In the genomic region with DNA sequence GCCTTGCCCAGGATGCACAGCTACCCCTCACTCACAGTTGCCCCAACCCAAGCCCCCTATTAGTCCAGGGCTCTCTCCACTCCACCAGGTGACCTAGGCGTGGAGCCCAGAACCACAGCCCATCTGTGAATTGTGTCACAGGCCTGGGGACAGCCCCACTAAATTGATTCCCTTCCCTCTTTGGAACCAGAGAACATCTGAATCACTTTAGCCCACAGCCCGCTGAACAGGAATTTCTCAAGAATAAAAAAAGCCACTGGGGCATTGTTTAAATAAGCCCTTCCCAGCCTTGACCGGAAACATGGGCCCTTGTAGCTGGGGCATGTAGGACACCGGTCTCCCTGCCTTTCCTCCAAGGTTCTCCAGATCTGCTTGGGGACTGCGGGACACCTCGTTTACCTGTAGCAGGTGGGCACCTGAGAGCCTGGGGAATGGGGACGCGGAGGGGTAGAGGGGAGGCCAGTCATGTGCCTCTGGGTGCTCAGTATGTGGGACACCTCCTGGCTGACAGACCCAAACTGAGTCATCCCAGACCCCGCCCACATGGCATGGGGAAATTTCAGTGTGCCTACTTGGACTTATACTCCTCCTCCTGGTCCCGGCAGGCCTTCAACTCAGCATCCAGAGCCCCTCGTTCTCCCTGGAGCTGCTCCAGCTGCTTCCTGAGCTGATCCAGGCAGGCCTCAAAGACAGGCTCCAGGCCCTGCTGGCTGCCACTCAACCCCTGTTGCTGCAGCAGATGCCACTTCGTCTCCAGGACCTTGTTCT, we compare ENCODE assay signal across 15 cellular contexts. TPM values are rescaled to one million over a fixed set of nuclear protein-coding genes. Genes with fewer than 3 reads are reported as not detected.
DNase-seq lines count a peak whose midpoint lies in the region; ATAC-seq and TF ChIP-seq lines count a peak whose summit lies in the region.
"Had no signal": no experiment of that assay in that cellular context is flagged by ENCODE, and none has a peak within 500 bp of the region (broad histone marks: within the 10 kb centered on the region; RNA-seq: fewer than 3 reads in every experiment).

No MANE protein-coding gene starts in this region.

- no peak overlapping the region for H3K4me3 ChIP-seq in breast epithelium
- H3K4me3 ChIP-seq in RWPE2 (ENCODE audit: severe bottlenecking), result no peak overlapping the region
- H3K4me3 ChIP-seq in aorta (ENCODE audit: low read length in 2 of 2), result no peak overlapping the region
- H3K4me3 ChIP-seq: K562 had no signal

- H3K4me1 ChIP-seq in breast epithelium, result no peaks in the 10 kb centered on the region
- H3K4me1 ChIP-seq in RWPE2 (ENCODE audit: insufficient read depth, poor library complexity, severe bottlenecking), result peaks cover 13% of the 10 kb centered on the region
- no peaks in the 10 kb centered on the region for H3K4me1 ChIP-seq in aorta (ENCODE audit: control insufficient read depth in 1 of 2, insufficient read depth in 2 of 2, low read length in 2 of 2)

- H3K27ac ChIP-seq in breast epithelium, result no peak overlapping the region
- H3K27ac ChIP-seq in RWPE2 (ENCODE audit: poor library complexity, severe bottlenecking), result peak overlapping the region; percentile 29
- no peak overlapping the region for H3K27ac ChIP-seq in aorta (ENCODE audit: low read depth in 1 of 2, low read length in 2 of 2)
- H3K27ac ChIP-seq: neutrophil had no signal

- peaks cover 8% of the 10 kb centered on the region for H3K9me3 Mint-ChIP-seq in MCF 10A (ENCODE audit: unreplicated experiment)
- H3K9me3 Mint-ChIP-seq: activated naive CD4-positive, alpha-beta T cell treated with anti-CD3 and anti-CD28 coated beads for 36 hours had no signal

- H3K4me1 Mint-ChIP-seq in MCF 10A (ENCODE audit: insufficient read depth, unreplicated experiment), result no peaks in the 10 kb centered on the region

- H3K27me3 ChIP-seq in breast epithelium (no peaks in the 10 kb centered on the region), RWPE2 (ENCODE audit: insufficient read depth, poor library complexity, severe bottlenecking) (no peaks in the 10 kb centered on the region), aorta (ENCODE audit: control insufficient read depth in 1 of 2, insufficient read depth in 2 of 2, low read length in 1 of 2) (no peaks in the 10 kb centered on the region)
- H3K27me3 ChIP-seq: neutrophil had no signal

- ATAC-seq in RWPE2 (ENCODE audit: low read depth), result peak; percentile 92
- ATAC-seq in aorta (ENCODE audit: low FRiP score), result no peak
- ATAC-seq: K562, Right ventricle myocardium inferior had no signal

- intact Hi-C loops in MCF 10A (cut with micrococcal nuclease), result no loop called here
- intact Hi-C loops in breast epithelium (cut with DNase I; ENCODE audit: low total_unique reads), result loop anchor here (10.0 kb wide), 1 partner anchor 53 kb away; the partner anchor contains the start of gene KRT3
- intact Hi-C loops in aorta (cut with DNase I), result no loop called here

- DNase-seq in MCF 10A (ENCODE audit: unreplicated experiment), result peak; percentile 94
- no peak for DNase-seq in breast epithelium (ENCODE audit: low spot score in 2 of 2)
- no peak for DNase-seq in RWPE2 (ENCODE audit: low spot score)
- DNase-seq in iPS-NIHi11 (ENCODE audit: low spot score), result peak; percentile 55
- peak; percentile 41 to 67 for DNase-seq in aorta
- no peak for DNase-seq in LoVo (ENCODE audit: low spot score)
- DNase-seq in midbrain (lab: John Stamatoyannopoulos, UW), result no peak
- no peak for DNase-seq in inferior parietal cortex (ENCODE audit: extremely low spot score)
- DNase-seq: activated naive CD4-positive, alpha-beta T cell treated with anti-CD3 and anti-CD28 coated beads for 36 hours; NCI-H69 had no signal

- no peaks in the 10 kb centered on the region for H3K9me3 ChIP-seq in breast epithelium
- H3K9me3 ChIP-seq in RWPE2 (ENCODE audit: severe bottlenecking), result no peaks in the 10 kb centered on the region
- H3K9me3 ChIP-seq in aorta (ENCODE audit: control insufficient read depth, low read length), result no peaks in the 10 kb centered on the region
- H3K9me3 ChIP-seq: neutrophil had no signal

- H3K36me3 ChIP-seq in breast epithelium (no peaks in the 10 kb centered on the region), RWPE2 (ENCODE audit: low read depth) (no peaks in the 10 kb centered on the region), aorta (ENCODE audit: control insufficient read depth in 1 of 2, insufficient read depth in 2 of 2, low read length in 1 of 2) (no peaks in the 10 kb centered on the region)
- H3K36me3 ChIP-seq: neutrophil had no signal

- no peak overlapping the region for H3K4me3 Mint-ChIP-seq in MCF 10A (ENCODE audit: unreplicated experiment)
- H3K4me3 Mint-ChIP-seq: activated naive CD4-positive, alpha-beta T cell treated with anti-CD3 and anti-CD28 coated beads for 36 hours; memory B cell had no signal

- H3K27ac Mint-ChIP-seq in MCF 10A (ENCODE audit: low read depth, unreplicated experiment), result peak overlapping the region; percentile 68
- H3K27ac Mint-ChIP-seq: activated naive CD4-positive, alpha-beta T cell treated with anti-CD3 and anti-CD28 coated beads for 36 hours; memory B cell had no signal

- POLR2A ChIA-PET in MCF 10A (lab: Yijun Ruan, JAX), result interaction anchor here (0.7 to 1.1 kb wide), 2 partner anchors 13 to 88 kb away, joined by 3 to 4 read pairs; no protein-coding TSS in a partner anchor

- H3K36me3 Mint-ChIP-seq in MCF 10A (ENCODE audit: insufficient read depth, unreplicated experiment), result no peaks in the 10 kb centered on the region
- H3K36me3 Mint-ChIP-seq: memory B cell had no signal

- CTCF ChIA-PET in MCF 10A (lab: Yijun Ruan, JAX), result interaction anchor here (0.5 to 1.6 kb wide), 2 partner anchors 22 to 32 kb away, joined by 3 to 8 read pairs; no protein-coding TSS in a partner anchor

- 79% methylated on average over 12 of the region's 12 CpGs for WGBS in aorta, 2 donors

- no peak for TF ChIP-seq CTCF in MCF 10A (IDR thresholded peaks at IDR 0.05; ENCODE audit: unreplicated experiment)
- no peak for TF ChIP-seq CTCF in breast epithelium (IDR thresholded peaks at IDR 0.05)
- no peak for TF ChIP-seq CTCF in RWPE2 (IDR thresholded peaks at IDR 0.05; ENCODE audit: poor library complexity, severe bottlenecking)

- peaks cover 33% of the 10 kb centered on the region for H3K27me3 Mint-ChIP-seq in MCF 10A (ENCODE audit: insufficient read depth, unreplicated experiment)

- no TSS peak for BruUV-seq in MCF 10A (replicated peaks; lab: Mats Ljungman, UMichigan)

- no peak for TF ChIP-seq POLR2A in breast epithelium (IDR thresholded peaks at IDR 0.05)

RNA-seq across cellular contexts. Expression of gene KRT78, which starts 1.3 kb away (rescaled TPM):
- not detected in 2 replicates for total RNA-seq in MCF 10A (2022)
- 1 to 10 TPM in 1 of 3 donors, not detected in 2; 2.0 TPM for total RNA-seq in breast epithelium
- not detected for total RNA-seq in aorta
- polyA plus RNA-seq in aorta, result 1 to 10 TPM in 1 of 2 donors, under 1 TPM in 1; 0.10 to 2.0 TPM
- total RNA-seq: activated naive CD4-positive, alpha-beta T cell treated with anti-CD3 and anti-CD28 coated beads for 36 hours; K562; Right ventricle myocardium inferior; skeletal muscle tissue had no signal
- polyA plus RNA-seq: K562 had no signal

RNA-seq across cellular contexts. Expression of gene KRT79, which starts 13.4 kb away (rescaled TPM):
- total RNA-seq in MCF 10A (2022) (not detected in 2 replicates), breast epithelium (1 to 10 TPM in 1 of 3 donors, under 1 TPM in 1, not detected in 1; 0.48 to 1.3 TPM), aorta (not detected)
- not detected for polyA plus RNA-seq in aorta
- total RNA-seq: activated naive CD4-positive, alpha-beta T cell treated with anti-CD3 and anti-CD28 coated beads for 36 hours; Right ventricle myocardium inferior had no signal

RNA-seq across cellular contexts. Expression of gene KRT4, which starts 33.6 kb away (rescaled TPM):
- not detected in 2 replicates for total RNA-seq in MCF 10A (2022)
- total RNA-seq in breast epithelium, result under 1 TPM in 1 of 3 donors, not detected in 2; 0.33 TPM
- total RNA-seq in aorta, result not detected
- 1 to 10 TPM; 3.9 to 4.6 TPM for polyA plus RNA-seq in aorta
- total RNA-seq: activated naive CD4-positive, alpha-beta T cell treated with anti-CD3 and anti-CD28 coated beads for 36 hours; K562; Right ventricle myocardium inferior; skeletal muscle tissue had no signal
- polyA plus RNA-seq: K562 had no signal

RNA-seq across cellular contexts. Expression of gene KRT3, which starts 51.6 kb away (rescaled TPM):
- total RNA-seq in MCF 10A (2022), result not detected in 2 replicates
- total RNA-seq in breast epithelium, result not detected
- not detected for total RNA-seq in aorta
- polyA plus RNA-seq in aorta, result not detected
- total RNA-seq: activated naive CD4-positive, alpha-beta T cell treated with anti-CD3 and anti-CD28 coated beads for 36 hours; K562; Right ventricle myocardium inferior; skeletal muscle tissue had no signal
- polyA plus RNA-seq: K562 had no signal

RNA-seq across cellular contexts. Expression of gene KRT8, which starts 57.4 kb away (rescaled TPM):
- 179 and 230 TPM in 2 replicates for total RNA-seq in MCF 10A (2022)
- total RNA-seq in breast epithelium, result 100 to 1,000 TPM in 2 of 3 donors, 1 to 10 TPM in 1; 4.6 to 430 (median 153) TPM
- 100 to 1,000 TPM in 1 of 2 donors, 10 to 100 TPM in 1; 34.5 to 102 TPM for total RNA-seq in aorta
- 100 to 1,000 TPM in 1 of 2 donors, 10 to 100 TPM in 1; 39.4 to 323 TPM for polyA plus RNA-seq in aorta

Comparison
In these comparisons a context has a peak if more than half of its experiments do, and no peak if none do; other contexts are left out.
1. DNase-seq: peak in MCF 10A (single experiment), iPS-NIHi11 (single experiment) and aorta (2 of 2); none in breast epithelium (0 of 2), RWPE2 (single experiment), LoVo (single experiment), midbrain (single experiment) and inferior parietal cortex (single experiment).